ENCODE assay signal across 10 cellular contexts in the genomic region with DNA sequence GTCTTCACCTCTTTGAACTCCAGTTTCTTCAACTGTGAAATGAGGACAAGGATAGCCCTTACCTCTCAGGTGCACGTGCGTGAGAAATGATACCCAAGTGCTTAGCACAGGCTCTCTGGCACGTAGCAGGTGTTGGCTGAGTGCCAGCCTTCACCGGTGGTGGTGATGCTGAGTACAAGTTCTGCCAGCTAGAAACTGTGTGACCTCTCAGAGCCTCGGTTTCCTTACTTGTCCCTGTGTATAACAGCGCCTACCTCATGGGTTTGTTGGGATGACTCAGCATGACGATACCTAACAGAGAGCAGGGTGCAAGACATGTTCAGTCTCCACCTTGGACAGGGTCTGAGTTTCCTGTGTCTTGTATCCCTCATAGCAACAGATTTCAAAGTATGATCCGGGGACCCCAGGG.
DNase-seq lines count a peak whose midpoint lies in the region; ATAC-seq and TF ChIP-seq lines count a peak whose summit lies in the region.
"Had no signal": no experiment of that assay in that cellular context is flagged by ENCODE, and none has a peak within 500 bp of the region (broad histone marks: within the 10 kb centered on the region; RNA-seq: fewer than 3 reads in every experiment).

No MANE protein-coding gene starts in this region.

- WGBS in thyroid gland, 2 donors: 36 to 38% methylated on average over 8 of the region's 8 CpGs

- no peak overlapping the region for H3K4me2 ChIP-seq in PC-3 (ENCODE audit: low read length)

- intact Hi-C loops in activated CD4-positive, alpha-beta memory T cell treated with anti-CD3 and anti-CD28 coated beads for 36 hours (cut with micrococcal nuclease): no loop called here
- intact Hi-C loops in PC-3 (cut with micrococcal nuclease) (no loop called here), left colon (cut with DNase I, micrococcal nuclease) (loop anchor here in 1 of 2 donors (10.0 kb wide), 1 partner anchor 187 kb away; no protein-coding TSS in a partner anchor), thyroid gland (cut with DNase I) (no loop called here)

- H3K4me3 Mint-ChIP-seq in activated CD4-positive, alpha-beta memory T cell treated with anti-CD3 and anti-CD28 coated beads, Interleukin-2, amount 10 ng/mL, durations not matched to agents 7 days and 5 days: no peak overlapping the region
- H3K4me3 Mint-ChIP-seq in activated CD4-positive, alpha-beta memory T cell treated with anti-CD3 and anti-CD28 coated beads for 36 hours: no peak overlapping the region

- H3K36me3 ChIP-seq in PC-3 (ENCODE audit: low read depth, low read length): no peaks in the 10 kb centered on the region
- peaks cover 4 to 12% of the 10 kb centered on the region in 2 donors for H3K36me3 ChIP-seq in thyroid gland
- H3K36me3 ChIP-seq: neutrophil had no signal

- CTCF ChIA-PET in activated CD4-positive, alpha-beta memory T cell treated with anti-CD3 and anti-CD28 coated beads, Interleukin-2, amount 10 ng/mL, durations not matched to agents 7 days and 5 days (lab: Charles Lee): interaction anchor here (5.3 kb wide), 1 partner anchor 10 kb away, joined by 47 read pairs; no protein-coding TSS in a partner anchor
- CTCF ChIA-PET in activated CD4-positive, alpha-beta memory T cell treated with anti-CD3 and anti-CD28 coated beads for 36 hours (lab: Charles Lee): interaction anchor here (0.8 to 3.5 kb wide), 2 partner anchors 8 to 12 kb away, joined by 4 to 16 read pairs; no protein-coding TSS in a partner anchor
- CTCF ChIA-PET in PC-3 (lab: Charles Lee): no interaction called here

- no peak overlapping the region for H3K4me3 ChIP-seq in PC-3 (ENCODE audit: low read length)
- no peak overlapping the region for H3K4me3 ChIP-seq in thyroid gland (replicated peaks in 1 of 3)

- DNase-seq in activated CD4-positive, alpha-beta memory T cell treated with anti-CD3 and anti-CD28 coated beads, Interleukin-2, amount 10 ng/mL, durations not matched to agents 7 days and 5 days: peak; percentile 16
- DNase-seq in activated CD4-positive, alpha-beta memory T cell treated with anti-CD3 and anti-CD28 coated beads for 36 hours: no peak
- DNase-seq in PC-3 (peak; percentile 13), left colon (peak; percentile 31 to 34), thyroid gland (peak; percentile 90 to 94), NCI-H1694 treated with DMSO at 0.1 percent for 48 hours (lab: John Stamatoyannopoulos, UW) (no peak), Kasumi-1 (lab: John Stamatoyannopoulos, UW) (no peak)
- no peak for DNase-seq in activated CD4-positive, alpha-beta T cell treated with anti-CD3 and anti-CD28 coated beads, Interleukin-2, amount 50 U/mL, for 4 hours
- DNase-seq: T1000 had no signal

- H3K4me1 ChIP-seq in PC-3 (ENCODE audit: insufficient read depth, low read length) (no peaks in the 10 kb centered on the region), thyroid gland (peaks cover 4 to 16% of the 10 kb centered on the region in 2 donors)

- peaks cover 3% of the 10 kb centered on the region for H3K4me1 Mint-ChIP-seq in activated CD4-positive, alpha-beta memory T cell treated with anti-CD3 and anti-CD28 coated beads, Interleukin-2, amount 10 ng/mL, durations not matched to agents 7 days and 5 days
- H3K4me1 Mint-ChIP-seq in activated CD4-positive, alpha-beta memory T cell treated with anti-CD3 and anti-CD28 coated beads for 36 hours (ENCODE audit: low read depth): no peaks in the 10 kb centered on the region

- H3F3A ChIP-seq in PC-3 (ENCODE audit: low read length, unreplicated experiment): no peaks in the 10 kb centered on the region

- H4K20me1 ChIP-seq in PC-3 (ENCODE audit: low read length): no peaks in the 10 kb centered on the region

- no peak overlapping the region for H3K27ac Mint-ChIP-seq in activated CD4-positive, alpha-beta memory T cell treated with anti-CD3 and anti-CD28 coated beads, Interleukin-2, amount 10 ng/mL, durations not matched to agents 7 days and 5 days
- no peak overlapping the region for H3K27ac Mint-ChIP-seq in activated CD4-positive, alpha-beta memory T cell treated with anti-CD3 and anti-CD28 coated beads for 36 hours

- no peaks in the 10 kb centered on the region for H3K27me3 ChIP-seq in PC-3 (ENCODE audit: low read length)
- H3K27me3 ChIP-seq in thyroid gland: no peaks in the 10 kb centered on the region
- H3K27me3 ChIP-seq: neutrophil had no signal

- TF ChIP-seq POLR2A in thyroid gland (IDR thresholded peaks at IDR 0.05): no peak

- H3K27ac ChIP-seq in PC-3 (ENCODE audit: low read length): no peak overlapping the region
- no peak overlapping the region for H3K27ac ChIP-seq in thyroid gland
- H3K27ac ChIP-seq: neutrophil had no signal

- no peaks in the 10 kb centered on the region for H3K9me2 ChIP-seq in PC-3 (replicated peaks; ENCODE audit: low read length)

- H2AFZ ChIP-seq in PC-3 (ENCODE audit: low read length): no peak overlapping the region

- POLR2A ChIA-PET in activated CD4-positive, alpha-beta memory T cell treated with anti-CD3 and anti-CD28 coated beads, Interleukin-2, amount 10 ng/mL, durations not matched to agents 7 days and 5 days (lab: Charles Lee): no interaction called here
- POLR2A ChIA-PET in activated CD4-positive, alpha-beta memory T cell treated with anti-CD3 and anti-CD28 coated beads for 36 hours (lab: Charles Lee): no interaction called here
- POLR2A ChIA-PET in PC-3 (lab: Charles Lee; ENCODE audit: unreplicated experiment): no interaction called here

- no peaks in the 10 kb centered on the region for H3K27me3 Mint-ChIP-seq in activated CD4-positive, alpha-beta memory T cell treated with anti-CD3 and anti-CD28 coated beads, Interleukin-2, amount 10 ng/mL, durations not matched to agents 7 days and 5 days
- peaks cover 2% of the 10 kb centered on the region for H3K27me3 Mint-ChIP-seq in activated CD4-positive, alpha-beta memory T cell treated with anti-CD3 and anti-CD28 coated beads for 36 hours

- H3K9me3 ChIP-seq in PC-3 (ENCODE audit: low read length) (no peaks in the 10 kb centered on the region), thyroid gland (no peaks in the 10 kb centered on the region)
- H3K9me3 ChIP-seq: neutrophil had no signal

- TF ChIP-seq CTCF in PC-3 (conservative IDR thresholded peaks at IDR 0.05; ENCODE audit: low read depth, low read length) (no peak), thyroid gland (IDR thresholded peaks at IDR 0.05) (no peak)

- BruUV-seq in PC-3 (replicated peaks; lab: Mats Ljungman, UMichigan): no TSS peak

- H3K79me2 ChIP-seq in PC-3 (ENCODE audit: low read length): no peaks in the 10 kb centered on the region

- ATAC-seq in PC-3: no peak
- no peak for ATAC-seq in left colon

- H3K9me3 Mint-ChIP-seq in activated CD4-positive, alpha-beta memory T cell treated with anti-CD3 and anti-CD28 coated beads, Interleukin-2, amount 10 ng/mL, durations not matched to agents 7 days and 5 days: no peaks in the 10 kb centered on the region
- no peaks in the 10 kb centered on the region for H3K9me3 Mint-ChIP-seq in activated CD4-positive, alpha-beta memory T cell treated with anti-CD3 and anti-CD28 coated beads for 36 hours

- no peak overlapping the region for H3K9ac ChIP-seq in PC-3 (ENCODE audit: low read length)

- no peaks in the 10 kb centered on the region for H3K36me3 Mint-ChIP-seq in activated CD4-positive, alpha-beta memory T cell treated with anti-CD3 and anti-CD28 coated beads, Interleukin-2, amount 10 ng/mL, durations not matched to agents 7 days and 5 days (ENCODE audit: low read depth)
- no peaks in the 10 kb centered on the region for H3K36me3 Mint-ChIP-seq in activated CD4-positive, alpha-beta memory T cell treated with anti-CD3 and anti-CD28 coated beads for 36 hours

Comparison
In these comparisons a context has a peak if more than half of its experiments do, and no peak if none do; other contexts are left out.
1. DNase-seq: peak in activated CD4-positive, alpha-beta memory T cell treated with anti-CD3 and anti-CD28 coated beads, Interleukin-2, amount 10 ng/mL, durations not matched to agents 7 days and 5 days (single experiment), PC-3 (single experiment), left colon (2 of 2) and thyroid gland (2 of 2); none in activated CD4-positive, alpha-beta memory T cell treated with anti-CD3 and anti-CD28 coated beads for 36 hours (single experiment), NCI-H1694 treated with DMSO at 0.1 percent for 48 hours (single experiment), Kasumi-1 (0 of 2) and activated CD4-positive, alpha-beta T cell treated with anti-CD3 and anti-CD28 coated beads, Interleukin-2, amount 50 U/mL, for 4 hours (0 of 2).